Comparison of ENCODE assay signal across 10 cellular contexts in the genomic region with DNA sequence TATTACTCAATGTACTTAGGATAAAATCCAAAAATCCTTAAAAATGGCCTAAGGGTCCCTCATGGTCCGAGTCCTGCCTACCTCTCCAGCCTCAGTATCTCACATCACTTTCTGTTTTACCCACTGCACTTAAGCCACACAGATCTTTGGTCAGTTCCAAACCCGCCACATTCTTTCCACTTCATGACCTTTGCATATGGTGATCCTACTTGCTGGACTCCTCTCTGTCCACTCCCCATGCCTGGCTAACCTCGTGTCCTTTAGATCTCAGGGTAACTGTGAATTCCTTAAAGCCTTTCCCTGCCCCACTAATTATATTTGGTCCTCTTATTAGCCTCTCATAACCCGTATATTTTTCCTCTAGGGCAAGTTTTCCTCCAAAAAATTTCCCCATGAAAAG. TPM values are rescaled to one million over a fixed set of nuclear protein-coding genes. Genes with fewer than 3 reads are reported as not detected.
A peak's percentile ranks its signal among the peaks of the same experiment; 100 is the strongest.
DNase-seq lines count a peak whose midpoint lies in the region; ATAC-seq and TF ChIP-seq lines count a peak whose summit lies in the region.
"Had no signal": no experiment of that assay in that cellular context is flagged by ENCODE, and none has a peak within 500 bp of the region (broad histone marks: within the 10 kb centered on the region; RNA-seq: fewer than 3 reads in every experiment).

No MANE protein-coding gene starts in this region.

- DNase-seq in right cardiac atrium: no peak
- DNase-seq in right atrium auricular region (ENCODE audit: low spot score): no peak
- no peak for DNase-seq in lower lobe of right lung
- no peak for DNase-seq in vagina (ENCODE audit: extremely low spot score in 2 of 2)
- no peak for DNase-seq in NCI-H82 treated with DMSO at 0.1 percent for 48 hours (lab: John Stamatoyannopoulos, UW; ENCODE audit: unreplicated experiment)
- no peak for DNase-seq in stimulated activated CD4-positive, alpha-beta T cell treated with anti-CD3 and anti-CD28 coated beads, Interleukin-2, amount 100 ng/mL, for 48 hours
- DNase-seq: HCEC 1CT, NCI-H774 had no signal

- H3K9me3 ChIP-seq in right cardiac atrium (ENCODE audit: control insufficient read depth, low read length) (no peaks in the 10 kb centered on the region), right atrium auricular region (no peaks in the 10 kb centered on the region), lower lobe of right lung (no peaks in the 10 kb centered on the region), vagina (no peaks in the 10 kb centered on the region)

- H3K9me3 Mint-ChIP-seq in activated naive CD8-positive, alpha-beta T cell (ENCODE audit: low read depth): no peaks in the 10 kb centered on the region

- ATAC-seq in right cardiac atrium (no peak), lower lobe of right lung (no peak), GM18861 (IDR thresholded peaks at IDR 0.05; ENCODE audit: unreplicated experiment) (no peak)

- WGBS in right cardiac atrium: 71% methylated on average over 4 of the region's 4 CpGs

- H3K27me3 Mint-ChIP-seq in activated naive CD8-positive, alpha-beta T cell: no peaks in the 10 kb centered on the region

- TF ChIP-seq POLR2A in vagina (IDR thresholded peaks at IDR 0.05): no peak

- TF ChIP-seq CTCF in right atrium auricular region (IDR thresholded peaks at IDR 0.05) (no peak), lower lobe of right lung (IDR thresholded peaks at IDR 0.05) (no peak), vagina (IDR thresholded peaks at IDR 0.05) (no peak)

- H3K27me3 ChIP-seq in right cardiac atrium (ENCODE audit: control insufficient read depth, insufficient read depth) (no peaks in the 10 kb centered on the region), right atrium auricular region (no peaks in the 10 kb centered on the region), lower lobe of right lung (ENCODE audit: low read depth) (no peaks in the 10 kb centered on the region), vagina (no peaks in the 10 kb centered on the region)

- peaks cover 42% of the 10 kb centered on the region for H3K4me1 Mint-ChIP-seq in activated naive CD8-positive, alpha-beta T cell (ENCODE audit: low read depth)

- peak overlapping the region; percentile 59 for H3K27ac Mint-ChIP-seq in activated naive CD8-positive, alpha-beta T cell

- intact Hi-C loops in right cardiac atrium (cut with DNase I) (loop anchor here in 2 of 4 donors (10.0 kb wide), 2 partner anchors 82 to 112 kb away; partner anchors contain the start of gene FNBP4 (in 1 of the 2)), lower lobe of right lung (cut with DNase I) (no loop called here), vagina (cut with DNase I) (no loop called here)

- H3K4me1 ChIP-seq in right cardiac atrium (ENCODE audit: control insufficient read depth, insufficient read depth, low read length) (no peaks in the 10 kb centered on the region), right atrium auricular region (peaks cover 0 to 20% of the 10 kb centered on the region in 2 donors), lower lobe of right lung (peaks cover 56% of the 10 kb centered on the region), vagina (peaks cover 43% of the 10 kb centered on the region)

- peak overlapping the region; percentile 96 for H3K4me3 Mint-ChIP-seq in activated naive CD8-positive, alpha-beta T cell

- peaks cover 5% of the 10 kb centered on the region for H3K36me3 Mint-ChIP-seq in activated naive CD8-positive, alpha-beta T cell

- peak overlapping the region; percentile 42 for H3K4me3 ChIP-seq in right cardiac atrium (ENCODE audit: low read length)
- H3K4me3 ChIP-seq in right atrium auricular region: no peak overlapping the region
- peak overlapping the region; percentile 69 for H3K4me3 ChIP-seq in lower lobe of right lung
- H3K4me3 ChIP-seq in vagina: peak overlapping the region; percentile 80 to 97

- no peak overlapping the region for H3K27ac ChIP-seq in right cardiac atrium (ENCODE audit: low read length)
- H3K27ac ChIP-seq in right atrium auricular region: no peak overlapping the region
- no peak overlapping the region for H3K27ac ChIP-seq in lower lobe of right lung
- H3K27ac ChIP-seq in vagina: no peak overlapping the region

- peaks cover 15% of the 10 kb centered on the region for H3K36me3 ChIP-seq in right atrium auricular region
- H3K36me3 ChIP-seq in lower lobe of right lung: peaks cover 38% of the 10 kb centered on the region
- H3K36me3 ChIP-seq in vagina: peaks cover 0 to 25% of the 10 kb centered on the region in 2 donors

RNA-seq across cellular contexts. Expression of gene NUP160, which starts 1.2 kb away (rescaled TPM):
- total RNA-seq in right cardiac atrium: 10 to 100 TPM; 14.7 to 18.4 (median 15.3) TPM
- polyA plus RNA-seq in right cardiac atrium: 8.1 TPM
- 10 to 100 TPM in 1 of 2 donors, 1 to 10 TPM in 1; 7.1 to 11.7 TPM for total RNA-seq in right atrium auricular region
- total RNA-seq in lower lobe of right lung: 43.3 TPM
- 40.8 TPM for total RNA-seq in vagina

Comparison
In these comparisons a context has a peak if more than half of its experiments do, and no peak if none do; other contexts are left out.
1. H3K4me3 ChIP-seq: peak in right cardiac atrium (single experiment), lower lobe of right lung (single experiment) and vagina (2 of 2); none in right atrium auricular region (0 of 2).